In genomic region chr1:187961895-187962294, GRCh38 we compare ENCODE assay signal across 1 cellular context.
TF ChIP-seq lines count a peak whose summit lies in the region.

No MANE protein-coding gene starts in this region.

TF ChIP-seq in GM23338, 12 proteins besides CTCF, POLR2A, EP300 and RAD21:
- no peak for TF ChIP-seq ZNF462 (CRISPR knock-in tag; IDR thresholded peaks at IDR 0.05)
- TF ChIP-seq REST (IDR thresholded peaks at IDR 0.05; ENCODE audit: unreplicated experiment) = no peak
- no peak for TF ChIP-seq ETS1 (IDR thresholded peaks at IDR 0.05)
- TF ChIP-seq NANOG (IDR thresholded peaks at IDR 0.05; ENCODE audit: borderline replicate concordance) = no peak
- TF ChIP-seq EZH2 (IDR thresholded peaks at IDR 0.05; ENCODE audit: low read depth, unreplicated experiment) = no peak
- TF ChIP-seq EZH2phosphoT487 (IDR thresholded peaks at IDR 0.05; ENCODE audit: unreplicated experiment) = no peak
- no peak for TF ChIP-seq ZNF331 (CRISPR knock-in tag; IDR thresholded peaks at IDR 0.05; ENCODE audit: low read depth)
- TF ChIP-seq STAT1 (IDR thresholded peaks at IDR 0.05; ENCODE audit: unreplicated experiment) = no peak
- TF ChIP-seq POLR2AphosphoS5 (IDR thresholded peaks at IDR 0.05; ENCODE audit: low read depth) = no peak
- TF ChIP-seq JUNB (IDR thresholded peaks at IDR 0.05; ENCODE audit: unreplicated experiment) = no peak
- no peak for TF ChIP-seq CREB1 (CRISPR knock-in tag; IDR thresholded peaks at IDR 0.05; ENCODE audit: low read depth)
- TF ChIP-seq ZNF114 (CRISPR knock-in tag; IDR thresholded peaks at IDR 0.05) = no peak
